ENCODE assay signal across 19 cellular contexts in genomic region chr16:48619547-48619946, GRCh38.
"Had no signal": no experiment of that assay in that cellular context is flagged by ENCODE, and none has a peak within 500 bp of the region (broad histone marks: within the 10 kb centered on the region; RNA-seq: fewer than 3 reads in every experiment).

No MANE protein-coding gene starts in this region.

- H3K27ac Mint-ChIP-seq: activated naive CD4-positive, alpha-beta T cell treated with anti-CD3 and anti-CD28 coated beads, Interleukin-2, amount 50 U/mL, for 24 hours; activated T-cell treated with anti-CD3 and anti-CD28 coated beads, Interleukin-2, amount 50 U/mL, for 24 hours; dendritic cell treated with granulocyte-macrophage colony-stimulating factor and Interleukin-4, amounts not matched to agents 40 ng/mL and 50 ng/mL, for 4 days; effector memory CD8-positive, alpha-beta T cell; stimulated activated naive B cell treated with anti-CD40 and anti-IgM and Interleukin-4, amounts not matched to agents 10 μg/mL and 1 μg/mL and 100 μg/mL, for 72 hours; WTC11 had no signal

- ATAC-seq: effector memory CD8-positive, alpha-beta T cell; naive thymus-derived CD8-positive, alpha-beta T cell; right cardiac atrium; stimulated activated naive B cell treated with anti-CD40 and anti-IgM and Interleukin-4, amounts not matched to agents 10 μg/mL and 1 μg/mL and 100 μg/mL, for 72 hours; WTC11 had no signal

- H3K9me3 Mint-ChIP-seq: activated naive CD4-positive, alpha-beta T cell treated with anti-CD3 and anti-CD28 coated beads, Interleukin-2, amount 50 U/mL, for 24 hours; activated T-cell treated with anti-CD3 and anti-CD28 coated beads, Interleukin-2, amount 50 U/mL, for 24 hours; central memory CD8-positive, alpha-beta T cell; dendritic cell treated with granulocyte-macrophage colony-stimulating factor and Interleukin-4, amounts not matched to agents 40 ng/mL and 50 ng/mL, for 4 days; effector memory CD8-positive, alpha-beta T cell; naive thymus-derived CD8-positive, alpha-beta T cell; stimulated activated naive B cell treated with anti-CD40 and anti-IgM and Interleukin-4, amounts not matched to agents 10 μg/mL and 1 μg/mL and 100 μg/mL, for 72 hours; WTC11 had no signal

- H3K4me3 Mint-ChIP-seq: activated naive CD4-positive, alpha-beta T cell treated with anti-CD3 and anti-CD28 coated beads, Interleukin-2, amount 50 U/mL, for 24 hours; activated T-cell treated with anti-CD3 and anti-CD28 coated beads, Interleukin-2, amount 50 U/mL, for 24 hours; brain; central memory CD8-positive, alpha-beta T cell; dendritic cell treated with granulocyte-macrophage colony-stimulating factor and Interleukin-4, amounts not matched to agents 40 ng/mL and 50 ng/mL, for 4 days; effector memory CD8-positive, alpha-beta T cell; naive thymus-derived CD8-positive, alpha-beta T cell; stimulated activated naive B cell treated with anti-CD40 and anti-IgM and Interleukin-4, amounts not matched to agents 10 μg/mL and 1 μg/mL and 100 μg/mL, for 72 hours; WTC11 had no signal

- H3K27me3 Mint-ChIP-seq: activated naive CD4-positive, alpha-beta T cell treated with anti-CD3 and anti-CD28 coated beads, Interleukin-2, amount 50 U/mL, for 24 hours; activated T-cell treated with anti-CD3 and anti-CD28 coated beads, Interleukin-2, amount 50 U/mL, for 24 hours; central memory CD8-positive, alpha-beta T cell; dendritic cell treated with granulocyte-macrophage colony-stimulating factor and Interleukin-4, amounts not matched to agents 40 ng/mL and 50 ng/mL, for 4 days; effector memory CD8-positive, alpha-beta T cell; naive thymus-derived CD8-positive, alpha-beta T cell had no signal

- H3K36me3 Mint-ChIP-seq: activated naive CD4-positive, alpha-beta T cell treated with anti-CD3 and anti-CD28 coated beads, Interleukin-2, amount 50 U/mL, for 24 hours; brain; naive thymus-derived CD8-positive, alpha-beta T cell; stimulated activated naive B cell treated with anti-CD40 and anti-IgM and Interleukin-4, amounts not matched to agents 10 μg/mL and 1 μg/mL and 100 μg/mL, for 72 hours; WTC11 had no signal

- DNase-seq: activated CD4-positive, alpha-beta T cell treated with anti-CD3 and anti-CD28 coated beads for 48 hours; activated effector memory CD4-positive, alpha-beta T cell treated with Interleukin-2 at 50 U/mL for 16 hours; activated T-cell treated with anti-CD3 and anti-CD28 coated beads, Interleukin-2, amount 50 U/mL, for 24 hours; amygdala; effector memory CD8-positive, alpha-beta T cell; hippocampal formation; mammary epithelial cell; naive thymus-derived CD8-positive, alpha-beta T cell; nucleus accumbens; right cardiac atrium; stimulated activated naive B cell treated with anti-CD40 and anti-IgM and Interleukin-4, amounts not matched to agents 10 μg/mL and 1 μg/mL and 100 μg/mL, for 72 hours; substantia nigra; SW 1271; transverse colon had no signal
